ENCODE assay signal across 22 cellular contexts in the genomic region with DNA sequence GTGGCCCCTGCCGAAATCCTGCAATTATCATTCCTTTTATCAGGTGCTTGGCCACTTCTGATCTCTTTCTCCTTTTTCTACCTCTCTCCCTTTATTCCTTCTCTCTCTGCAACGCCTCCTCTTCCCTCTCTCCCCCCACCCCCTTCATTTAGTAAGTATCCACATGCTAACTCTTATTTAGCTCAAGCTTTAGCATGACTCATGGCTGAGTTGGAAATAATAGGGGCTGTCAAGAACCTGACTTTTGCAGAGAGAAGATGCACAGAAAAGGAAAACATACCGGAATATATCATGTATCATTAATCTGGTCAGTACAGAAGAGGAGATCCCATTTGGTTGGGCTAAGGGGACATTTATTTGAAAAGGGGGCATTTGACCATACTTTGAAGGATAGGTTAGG. TPM values are rescaled to one million over a fixed set of nuclear protein-coding genes. Genes with fewer than 3 reads are reported as not detected.
A peak's percentile ranks its signal among the peaks of the same experiment; 100 is the strongest.
DNase-seq lines count a peak whose midpoint lies in the region; ATAC-seq and TF ChIP-seq lines count a peak whose summit lies in the region.
"Had no signal": no experiment of that assay in that cellular context is flagged by ENCODE, and none has a peak within 500 bp of the region (broad histone marks: within the 10 kb centered on the region; RNA-seq: fewer than 3 reads in every experiment).

No MANE protein-coding gene starts in this region.

- no peaks in the 10 kb centered on the region for H3K9me3 ChIP-seq in MG63
- no peaks in the 10 kb centered on the region for H3K9me3 ChIP-seq in upper lobe of right lung
- H3K9me3 ChIP-seq: psoas muscle, suprapubic skin had no signal

- CTCF ChIA-PET in AG04449 (lab: Yijun Ruan, JAX): no interaction called here

- POLR2A ChIA-PET in AG04449 (lab: Yijun Ruan, JAX): no interaction called here

- TF ChIP-seq CTCF in AG04449 (IDR thresholded peaks at IDR 0.05; ENCODE audit: insufficient read depth, low read length, missing control alignments): no peak
- TF ChIP-seq CTCF in astrocyte of the spinal cord (IDR thresholded peaks at IDR 0.05; ENCODE audit: low read depth, low read length): no peak
- TF ChIP-seq CTCF in upper lobe of right lung (IDR thresholded peaks at IDR 0.05): no peak

- in situ Hi-C loops in astrocyte of the spinal cord (cut with HindIII; ENCODE audit: low sequenced_read_pairs): no loop called here

- peak overlapping the region; percentile 24 for H3K27ac ChIP-seq in layer of hippocampus (ENCODE audit: low read depth, low read length)
- H3K27ac ChIP-seq in upper lobe of right lung: no peak overlapping the region
- H3K27ac ChIP-seq: brain microvascular endothelial cell, psoas muscle, suprapubic skin had no signal

- no peaks in the 10 kb centered on the region for H3K4me1 ChIP-seq in upper lobe of right lung
- H3K4me1 ChIP-seq: psoas muscle, suprapubic skin had no signal

- H3K36me3 ChIP-seq in MG63 (no peaks in the 10 kb centered on the region), upper lobe of right lung (no peaks in the 10 kb centered on the region)
- H3K36me3 ChIP-seq: brain microvascular endothelial cell, suprapubic skin had no signal

- ATAC-seq in HG02798 (IDR thresholded peaks at IDR 0.05; ENCODE audit: poor library complexity, unreplicated experiment) (no peak), upper lobe of right lung (no peak)
- ATAC-seq: activated CD8-positive, alpha-beta T cell treated with anti-CD3 and anti-CD28 coated beads, Interleukin-2, amount 10 ng/mL, durations not matched to agents 7 days and 5 days; activated T-cell treated with anti-CD3 and anti-CD28 coated beads, Interleukin-2, amount 50 U/mL, for 4 hours; GM23338; psoas muscle had no signal

- H3K4me3 ChIP-seq in AG04449 (ENCODE audit: low read depth, low read length) (no peak overlapping the region), astrocyte of the spinal cord (ENCODE audit: low read depth, low read length) (no peak overlapping the region), MG63 (no peak overlapping the region), upper lobe of right lung (no peak overlapping the region)
- H3K4me3 ChIP-seq: GM23338, psoas muscle, suprapubic skin had no signal

- DNase-seq in AG04449 (ENCODE audit: low read depth, low spot score) (peak; percentile 3), M059J (ENCODE audit: low read depth) (peak; percentile 26), astrocyte of the spinal cord (ENCODE audit: low read depth, low spot score) (peak; percentile 30), MG63 (no peak), upper lobe of right lung (no peak), SW 1271 (lab: John Stamatoyannopoulos, UW) (no peak)
- DNase-seq: ACHN; activated CD8-positive, alpha-beta T cell treated with anti-CD3 and anti-CD28 coated beads, Interleukin-2, amount 10 ng/mL, durations not matched to agents 7 days and 5 days; activated naive CD4-positive, alpha-beta T cell treated with anti-CD3 and anti-CD28 coated beads, Interleukin-2, amount 50 U/mL, for 16 hours; activated T-cell treated with anti-CD3 and anti-CD28 coated beads, Interleukin-2, amount 50 U/mL, for 4 hours; brain microvascular endothelial cell; CD4-positive, alpha-beta memory T cell; DMS79 treated with DMSO at 0.1 percent for 48 hours; Karpas-422; NCI-H1417; NCI-H526 treated with DMSO at 0.1 percent for 48 hours; OCI-M1; psoas muscle had no signal

- intact Hi-C loops in upper lobe of right lung (cut with DNase I): no loop called here

- H3K27me3 ChIP-seq in layer of hippocampus (ENCODE audit: control insufficient read depth, insufficient read depth, low read length) (no peaks in the 10 kb centered on the region), MG63 (no peaks in the 10 kb centered on the region), upper lobe of right lung (no peaks in the 10 kb centered on the region)
- H3K27me3 ChIP-seq: brain microvascular endothelial cell, suprapubic skin had no signal

RNA-seq across cellular contexts. Expression of gene FAM171B, which starts 33.1 kb away (rescaled TPM):
- total RNA-seq in M059J (2014; rRNA removed; shearing (Covaris generic)): 0.69 and 1.7 TPM in 2 replicates
- 3.2 and 6.0 TPM in 2 replicates for total RNA-seq in MG63 (2014; rRNA removed; shearing (Covaris generic); ENCODE audit: low replicate concordance)
- total RNA-seq in upper lobe of right lung: 4.9 TPM

Comparison
In these comparisons a context has a peak if more than half of its experiments do, and no peak if none do; other contexts are left out.
1. DNase-seq: peak in AG04449 (single experiment), M059J (single experiment) and astrocyte of the spinal cord (single experiment); none in MG63 (single experiment), upper lobe of right lung (single experiment) and SW 1271 (0 of 2).